Comparison of ENCODE assay signal across 20 cellular contexts in genomic region chr11:116950210-116950609, GRCh38.
DNase-seq lines count a peak whose midpoint lies in the region; ATAC-seq, FAIRE-seq and TF ChIP-seq lines count a peak whose summit lies in the region.
"Had no signal": no experiment of that assay in that cellular context is flagged by ENCODE, and none has a peak within 500 bp of the region (broad histone marks: within the 10 kb centered on the region; RNA-seq: fewer than 3 reads in every experiment).

No MANE protein-coding gene starts in this region.

- CTCF ChIA-PET in K562 (lab: Yijun Ruan, JAX; ENCODE audit: low intra/inter-chr PET ratio) = no interaction called here
- CTCF ChIA-PET in CD8-positive, alpha-beta T cell (lab: Charles Lee) = no interaction called here
- CTCF ChIA-PET in HepG2 (lab: Yijun Ruan, JAX; ENCODE audit: low intra/inter-chr PET ratio, low total read pairs) = no interaction called here

- no peak overlapping the region for H3K4me3 ChIP-seq in K562
- H3K4me3 ChIP-seq in neural progenitor cell = no peak overlapping the region
- no peak overlapping the region for H3K4me3 ChIP-seq in Peyer's patch
- no peak overlapping the region for H3K4me3 ChIP-seq in CD8-positive, alpha-beta T cell (ENCODE audit: low read depth, low read length)
- H3K4me3 ChIP-seq in HepG2 (replicated peaks in 1 of 3; ENCODE audit: insufficient read depth in 1 of 3, low read depth in 2 of 3, low read length in 3 of 3) = no peak overlapping the region
- H3K4me3 ChIP-seq: BLaER1 treated with 17β-estradiol and CSF1 and Interleukin-3, amounts not matched to agents 10 nM and 100 nM had no signal

- no peak for TF ChIP-seq EP300 in K562 (IDR thresholded peaks at IDR 0.05; ENCODE audit: low read length)
- TF ChIP-seq EP300 in HepG2 (IDR thresholded peaks at IDR 0.05; ENCODE audit: low read depth in 2 of 2, low read length in 2 of 2) = no peak
- TF ChIP-seq EP300 in HepG2 (CRISPR knock-in tag; IDR thresholded peaks at IDR 0.05; ENCODE audit: borderline replicate concordance) = no peak

- H3K4me2 ChIP-seq in K562 (ENCODE audit: insufficient read depth, low read length) (no peak overlapping the region), neural progenitor cell (no peak overlapping the region), HepG2 (ENCODE audit: low read depth, low read length) (no peak overlapping the region)

- H4K20me1 ChIP-seq in K562 (replicated peaks; ENCODE audit: control insufficient read depth, insufficient read depth, low read length) = no peaks in the 10 kb centered on the region
- no peaks in the 10 kb centered on the region for H4K20me1 ChIP-seq in neural progenitor cell (ENCODE audit: low read depth)
- H4K20me1 ChIP-seq in HepG2 (ENCODE audit: insufficient read depth, low read length) = no peaks in the 10 kb centered on the region

- peaks cover 10% of the 10 kb centered on the region for H3F3A ChIP-seq in neural progenitor cell (ENCODE audit: low read depth)

- no peaks in the 10 kb centered on the region for H3K9me3 ChIP-seq in K562 (replicated peaks; ENCODE audit: control insufficient read depth, insufficient read depth, low read depth, low read length)
- no peaks in the 10 kb centered on the region for H3K9me3 ChIP-seq in neural progenitor cell (ENCODE audit: low read depth)
- H3K9me3 ChIP-seq in Peyer's patch = no peaks in the 10 kb centered on the region
- H3K9me3 ChIP-seq in CD8-positive, alpha-beta T cell (ENCODE audit: low read length) = no peaks in the 10 kb centered on the region
- no peaks in the 10 kb centered on the region for H3K9me3 ChIP-seq in HepG2 (ENCODE audit: low read length)
- H3K9me3 ChIP-seq: BLaER1 treated with 17β-estradiol and CSF1 and Interleukin-3, amounts not matched to agents 10 nM and 100 nM had no signal

- H3K27ac ChIP-seq in K562 (ENCODE audit: extremely low read depth, low read depth, low read length) = no peak overlapping the region
- peak overlapping the region; percentile 5 for H3K27ac ChIP-seq in neural progenitor cell
- H3K27ac ChIP-seq in Peyer's patch = no peak overlapping the region
- H3K27ac ChIP-seq in CD8-positive, alpha-beta T cell (ENCODE audit: low read depth, low read length) = no peak overlapping the region
- no peak overlapping the region for H3K27ac ChIP-seq in HepG2 (ENCODE audit: extremely low read length, insufficient read depth, low read length)
- H3K27ac ChIP-seq: 22Rv1 had no signal

- peaks cover 30% of the 10 kb centered on the region for H3K36me3 ChIP-seq in K562 (ENCODE audit: control insufficient read depth, insufficient read depth, low read length)
- no peaks in the 10 kb centered on the region for H3K36me3 ChIP-seq in neural progenitor cell
- peaks cover 0 to 23% (median 0%) of the 10 kb centered on the region in 3 donors for H3K36me3 ChIP-seq in Peyer's patch
- peaks cover 8% of the 10 kb centered on the region for H3K36me3 ChIP-seq in CD8-positive, alpha-beta T cell (ENCODE audit: insufficient read depth, low read length)
- H3K36me3 ChIP-seq in HepG2 (replicated peaks in 1 of 2; ENCODE audit: control insufficient read depth in 1 of 2, insufficient read depth in 2 of 2, low read length in 2 of 2) = peaks cover 9 to 31% of the 10 kb centered on the region in 2 experiments

- POLR2A ChIA-PET in K562 (lab: Yijun Ruan, JAX) (interaction anchor here (0.8 kb wide), 1 partner anchor 145 kb away, joined by 3 read pairs; no protein-coding TSS in a partner anchor), HepG2 (lab: Yijun Ruan, JAX) (no interaction called here)
- POLR2A ChIA-PET in CD8-positive, alpha-beta T cell (lab: Charles Lee) = interaction anchor here (1.1 kb wide), 1 partner anchor 8 kb away, joined by 5 read pairs; no protein-coding TSS in a partner anchor

- intact Hi-C loops in natural killer cell (cut with micrococcal nuclease) = no loop called here
- intact Hi-C loops in K562 (cut with micrococcal nuclease) = no loop called here
- intact Hi-C loops in CD8-positive, alpha-beta T cell (cut with DNase I, micrococcal nuclease) = no loop called here
- intact Hi-C loops in HepG2 (cut with micrococcal nuclease; ENCODE audit: unreplicated experiment) = no loop called here

- no peak overlapping the region for H3K9ac ChIP-seq in K562 (ENCODE audit: insufficient read depth in 1 of 2, low read depth in 2 of 2, low read length in 2 of 2)
- no peak overlapping the region for H3K9ac ChIP-seq in neural progenitor cell
- H3K9ac ChIP-seq in HepG2 (ENCODE audit: insufficient read depth, low read depth, low read length) = no peak overlapping the region

- BruUV-seq in K562 (replicated peaks; lab: Mats Ljungman, UMichigan) (no TSS peak), HepG2 (replicated peaks; lab: Mats Ljungman, UMichigan) (no TSS peak)

- H3K79me2 ChIP-seq in K562 (ENCODE audit: control insufficient read depth, insufficient read depth, low read length) = no peaks in the 10 kb centered on the region
- H3K79me2 ChIP-seq in neural progenitor cell (ENCODE audit: low read depth) = no peaks in the 10 kb centered on the region
- H3K79me2 ChIP-seq in HepG2 (ENCODE audit: insufficient read depth, low read length) = no peaks in the 10 kb centered on the region

- H3K9me1 ChIP-seq in K562 (ENCODE audit: control insufficient read depth, insufficient read depth, low read length) = no peaks in the 10 kb centered on the region

- no peak overlapping the region for H3K4me3 Mint-ChIP-seq in natural killer cell treated with Interleukin-12 subunit alpha and Interleukin-12 subunit beta and Interleukin-15 and Interleukin-18, amount 100 ng/mL, for 72 hours
- H3K4me3 Mint-ChIP-seq in natural killer cell (no peak overlapping the region), neural progenitor cell (no peak overlapping the region)
- H3K4me3 Mint-ChIP-seq in CD8-positive, alpha-beta T cell = no peak overlapping the region
- H3K4me3 Mint-ChIP-seq: CD4-positive, alpha-beta T cell; HFFc6 had no signal

- H3K27me3 ChIP-seq in K562 (ENCODE audit: control insufficient read depth in 2 of 2, insufficient read depth in 2 of 2, low read length in 2 of 2) (no peaks in the 10 kb centered on the region), neural progenitor cell (no peaks in the 10 kb centered on the region), Peyer's patch (no peaks in the 10 kb centered on the region), HepG2 (ENCODE audit: control insufficient read depth in 1 of 2, insufficient read depth in 2 of 2, low read length in 2 of 2) (no peaks in the 10 kb centered on the region; a peak in 1 of 5 replicates)
- no peaks in the 10 kb centered on the region for H3K27me3 ChIP-seq in CD8-positive, alpha-beta T cell (ENCODE audit: insufficient read depth, low read length)
- H3K27me3 ChIP-seq: BLaER1 treated with 17β-estradiol and CSF1 and Interleukin-3, amounts not matched to agents 10 nM and 100 nM had no signal

- TF ChIP-seq POLR2A in K562 (conservative IDR thresholded peaks at IDR 0.05) = no peak
- TF ChIP-seq POLR2A in Peyer's patch (IDR thresholded peaks at IDR 0.05) = no peak
- TF ChIP-seq POLR2A in HepG2 (IDR thresholded peaks at IDR 0.05; ENCODE audit: insufficient read depth in 1 of 2, low read depth in 2 of 2, low read length in 2 of 2) = no peak

- peak overlapping the region; percentile 1 to 13 for H3K27ac Mint-ChIP-seq in natural killer cell treated with Interleukin-12 subunit alpha and Interleukin-12 subunit beta and Interleukin-15 and Interleukin-18, amount 100 ng/mL, for 72 hours
- H3K27ac Mint-ChIP-seq in natural killer cell (peak overlapping the region in 1 of 2 donors; percentile 21), neural progenitor cell (no peak overlapping the region)
- no peak overlapping the region for H3K27ac Mint-ChIP-seq in CD8-positive, alpha-beta T cell
- H3K27ac Mint-ChIP-seq: CD4-positive, alpha-beta T cell; HFFc6 had no signal

- peaks cover 9% of the 10 kb centered on the region for H3K36me3 Mint-ChIP-seq in natural killer cell treated with Interleukin-12 subunit alpha and Interleukin-12 subunit beta and Interleukin-15 and Interleukin-18, amount 100 ng/mL, for 72 hours
- H3K36me3 Mint-ChIP-seq in natural killer cell (peaks cover 12% of the 10 kb centered on the region), neural progenitor cell (peaks cover 20% of the 10 kb centered on the region)
- H3K36me3 Mint-ChIP-seq in CD8-positive, alpha-beta T cell = peaks cover 61% of the 10 kb centered on the region

- ATAC-seq in natural killer cell treated with Interleukin-12 subunit alpha and Interleukin-12 subunit beta and Interleukin-15 and Interleukin-18, amount 100 ng/mL, for 72 hours = no peak
- ATAC-seq in natural killer cell = no peak
- no peak for ATAC-seq in K562
- ATAC-seq in CD8-positive, alpha-beta T cell = no peak
- no peak for ATAC-seq in HepG2

- FAIRE-seq in K562 (lab: Jason Lieb, UNC) (no peak), HepG2 (lab: Jason Lieb, UNC) (no peak)
- FAIRE-seq: D721Med, G401.6, HTR-8/SVneo had no signal

- peaks cover 29 to 50% of the 10 kb centered on the region in 2 donors for H3K4me1 Mint-ChIP-seq in natural killer cell treated with Interleukin-12 subunit alpha and Interleukin-12 subunit beta and Interleukin-15 and Interleukin-18, amount 100 ng/mL, for 72 hours (ENCODE audit: low read depth in 2 of 2)
- H3K4me1 Mint-ChIP-seq in natural killer cell = peaks cover 30 to 38% of the 10 kb centered on the region in 2 donors
- H3K4me1 Mint-ChIP-seq in neural progenitor cell = no peaks in the 10 kb centered on the region
- peaks cover 38% of the 10 kb centered on the region for H3K4me1 Mint-ChIP-seq in CD8-positive, alpha-beta T cell (ENCODE audit: low read depth)

- TF ChIP-seq CTCF in natural killer cell (IDR thresholded peaks at IDR 0.05) (no peak), K562 (IDR thresholded peaks at IDR 0.05 in 2 of 3, conservative IDR thresholded peaks at IDR 0.05 in 1 of 3; ENCODE audit: insufficient read depth in 2 of 3, low read depth in 1 of 3, low read length in 3 of 3) (no peak), neural progenitor cell (IDR thresholded peaks at IDR 0.05) (no peak), Peyer's patch (IDR thresholded peaks at IDR 0.05) (no peak), HepG2 (CRISPR knock-in tag; IDR thresholded peaks at IDR 0.05) (no peak)
- no peak for TF ChIP-seq CTCF in CD8-positive, alpha-beta T cell (IDR thresholded peaks at IDR 0.05)

- no peak for DNase-seq in natural killer cell treated with Interleukin-12 subunit alpha and Interleukin-12 subunit beta and Interleukin-15 and Interleukin-18, amount 100 ng/mL, for 72 hours (ENCODE audit: low spot score)
- DNase-seq in natural killer cell (no peak), K562 (ENCODE audit: extremely low read depth in 1 of 4, low spot score in 3 of 4) (no peak), neural progenitor cell (ENCODE audit: low spot score) (no peak), Peyer's patch (no peak), HepG2 (ENCODE audit: low spot score) (no peak)
- no peak for DNase-seq in activated CD4-positive, alpha-beta T cell treated with anti-CD3 and anti-CD28 coated beads for 4 hours
- DNase-seq in CD8-positive, alpha-beta T cell = no peak
- DNase-seq: CD4-positive, alpha-beta T cell; COR-L47; DMS153; DMS79 treated with DMSO at 0.1 percent for 48 hours; EL; HCEC 1CT; HFFc6 had no signal

- H3K4me1 ChIP-seq in K562 (replicated peaks in 1 of 2; ENCODE audit: control insufficient read depth in 2 of 2, insufficient read depth in 2 of 2, low read length in 2 of 2) (no peaks in the 10 kb centered on the region), neural progenitor cell (no peaks in the 10 kb centered on the region), Peyer's patch (no peaks in the 10 kb centered on the region), HepG2 (ENCODE audit: insufficient read depth, low read length) (peaks cover 9% of the 10 kb centered on the region; the same call in 1 of the 2 replicates)
- peaks cover 4% of the 10 kb centered on the region for H3K4me1 ChIP-seq in CD8-positive, alpha-beta T cell (ENCODE audit: insufficient read depth, low read length)

- in situ Hi-C loops in K562 (cut with MboI) = no loop called here
- in situ Hi-C loops in HepG2 (cut with HindIII; ENCODE audit: extremely low pct_ligation_motif_present, low pct_unique_long_range_greater_than_20kb) = no loop called here

- WGBS in K562 (ENCODE audit: insufficient coverage, low coverage, missing lambda C conversion rate) = 83% methylated on average over 4 of the region's 4 CpGs
- 99% methylated on average over 4 of the region's 4 CpGs for WGBS in HepG2 (ENCODE audit: low lambda C conversion rate)

- H2AFZ ChIP-seq in K562 (ENCODE audit: low read depth, low read length) (no peak overlapping the region), neural progenitor cell (replicated peaks) (no peak overlapping the region), HepG2 (ENCODE audit: low read length) (no peak overlapping the region)

- no peak for TF ChIP-seq RAD21 in K562 (CRISPR knock-in tag; conservative IDR thresholded peaks at IDR 0.05 in 1 of 2, IDR thresholded peaks at IDR 0.05 in 1 of 2)
- no peak for TF ChIP-seq RAD21 in HepG2 (CRISPR knock-in tag; IDR thresholded peaks at IDR 0.05)

- H3K27me3 Mint-ChIP-seq in natural killer cell treated with Interleukin-12 subunit alpha and Interleukin-12 subunit beta and Interleukin-15 and Interleukin-18, amount 100 ng/mL, for 72 hours = no peaks in the 10 kb centered on the region
- H3K27me3 Mint-ChIP-seq in natural killer cell (ENCODE audit: low read depth in 2 of 2) (no peaks in the 10 kb centered on the region), neural progenitor cell (ENCODE audit: insufficient read depth, low read depth) (no peaks in the 10 kb centered on the region)
- H3K27me3 Mint-ChIP-seq in CD8-positive, alpha-beta T cell (ENCODE audit: low read depth) = no peaks in the 10 kb centered on the region
- H3K27me3 Mint-ChIP-seq: CD4-positive, alpha-beta T cell had no signal

- no peaks in the 10 kb centered on the region for H3K9me3 Mint-ChIP-seq in natural killer cell treated with Interleukin-12 subunit alpha and Interleukin-12 subunit beta and Interleukin-15 and Interleukin-18, amount 100 ng/mL, for 72 hours
- H3K9me3 Mint-ChIP-seq in natural killer cell (no peaks in the 10 kb centered on the region), neural progenitor cell (no peaks in the 10 kb centered on the region)
- H3K9me3 Mint-ChIP-seq in CD8-positive, alpha-beta T cell = no peaks in the 10 kb centered on the region
- H3K9me3 Mint-ChIP-seq: CD4-positive, alpha-beta T cell; HFFc6 had no signal

Comparison
In these comparisons a context has a peak if more than half of its experiments do, and no peak if none do; other contexts are left out.
1. H3K27ac Mint-ChIP-seq: peak in natural killer cell treated with Interleukin-12 subunit alpha and Interleukin-12 subunit beta and Interleukin-15 and Interleukin-18, amount 100 ng/mL, for 72 hours (2 of 2); none in neural progenitor cell (single experiment) and CD8-positive, alpha-beta T cell (single experiment).